In the genomic region with DNA sequence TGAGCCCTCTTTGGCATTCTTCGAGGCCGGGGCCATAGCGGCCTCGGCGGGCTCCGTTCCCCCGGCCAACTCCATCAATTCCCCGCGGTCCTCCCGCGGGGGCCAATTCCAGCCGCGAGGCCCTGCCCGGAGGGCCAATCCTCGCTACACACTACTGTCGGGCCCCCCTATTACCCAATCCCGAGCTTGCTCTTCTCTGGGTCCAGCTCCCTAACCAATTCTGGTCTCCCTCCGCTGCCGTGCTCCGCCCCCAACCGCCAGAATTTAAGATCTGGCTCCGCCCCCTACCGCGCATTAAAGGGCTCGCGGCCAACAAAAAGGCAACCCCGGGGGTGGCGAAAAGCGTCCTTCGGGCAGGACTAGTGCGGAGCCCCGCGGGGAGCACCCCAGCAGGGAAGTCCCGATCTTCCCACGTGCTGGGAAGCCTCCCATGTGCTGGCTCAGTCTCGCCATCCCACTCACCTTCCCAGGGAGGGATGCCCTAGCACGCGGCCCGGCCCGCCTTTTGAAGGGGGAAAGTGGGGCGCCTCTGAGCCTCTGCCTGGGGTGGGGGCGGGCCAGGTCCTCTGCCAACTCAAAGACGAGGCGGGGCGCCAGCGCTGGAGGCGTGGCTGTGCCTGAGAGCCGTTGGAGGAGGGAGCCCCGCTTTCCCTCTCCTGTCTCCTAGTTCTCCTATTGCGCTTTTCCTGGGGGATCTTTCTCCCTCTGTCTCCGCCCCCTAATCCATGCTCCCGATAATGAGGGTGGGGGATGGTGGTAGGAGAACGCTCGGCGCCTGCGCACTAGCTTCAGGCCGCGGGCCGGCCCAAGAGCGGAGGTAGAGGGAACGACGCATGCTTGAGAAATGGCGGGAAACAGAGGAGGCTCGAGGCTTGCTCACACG, we compare ENCODE assay signal across 8 cellular contexts. TPM values are rescaled to one million over a fixed set of nuclear protein-coding genes. Genes with fewer than 3 reads are reported as not detected.
A peak's percentile ranks its signal among the peaks of the same experiment; 100 is the strongest.
DNase-seq lines count a peak whose midpoint lies in the region; ATAC-seq and TF ChIP-seq lines count a peak whose summit lies in the region.

No MANE protein-coding gene starts in this region.

- H3K27me3 ChIP-seq in A673 (replicated peaks; ENCODE audit: insufficient read depth, low read depth, low read length, poor library complexity) (no peaks in the 10 kb centered on the region), duodenal mucosa (ENCODE audit: control insufficient read depth in 1 of 2, insufficient read depth in 2 of 2, low read length in 2 of 2) (no peaks in the 10 kb centered on the region)

- no peak overlapping the region for H3K27ac ChIP-seq in A673 (ENCODE audit: low read depth, low read length, poor library complexity, severe bottlenecking)
- H3K27ac ChIP-seq in duodenal mucosa (ENCODE audit: low read depth, low read length): no peak overlapping the region

- no TSS peak for BruUV-seq in A673 (replicated peaks; lab: Mats Ljungman, UMichigan)

- H3K36me3 ChIP-seq in A673 (ENCODE audit: insufficient read depth, low read length, poor library complexity, severe bottlenecking) (no peaks in the 10 kb centered on the region), duodenal mucosa (ENCODE audit: control insufficient read depth in 1 of 2, insufficient read depth in 2 of 2, low read length in 2 of 2) (no peaks in the 10 kb centered on the region)

- TF ChIP-seq CTCF in A673 (conservative IDR thresholded peaks at IDR 0.05; ENCODE audit: low read depth, low read length): no peak
- no peak for TF ChIP-seq CTCF in lower leg skin (IDR thresholded peaks at IDR 0.05)

- H3K9me3 ChIP-seq in A673 (ENCODE audit: low read depth, low read length, poor library complexity, severe bottlenecking) (no peaks in the 10 kb centered on the region), duodenal mucosa (ENCODE audit: control insufficient read depth in 1 of 2, low read length in 2 of 2) (no peaks in the 10 kb centered on the region)

- POLR2A ChIA-PET in A673 (lab: Charles Lee; ENCODE audit: low non-redundant PET): interaction anchor here (0.5 to 0.6 kb wide), 2 partner anchors 15 to 116 kb away, joined by 4 to 6 read pairs; no protein-coding TSS in a partner anchor
- POLR2A ChIA-PET in activated CD4-positive, alpha-beta memory T cell treated with anti-CD3 and anti-CD28 coated beads for 36 hours (lab: Charles Lee): interaction anchor here (0.7 to 1.4 kb wide), 2 partner anchors 27 kb away, joined by 3 to 6 read pairs; no protein-coding TSS in a partner anchor

- CTCF ChIA-PET in A673 (lab: Charles Lee): interaction anchor here (1.0 to 2.1 kb wide), 2 partner anchors 15 to 17 kb away, joined by 5 to 10 read pairs; no protein-coding TSS in a partner anchor
- CTCF ChIA-PET in activated CD4-positive, alpha-beta memory T cell treated with anti-CD3 and anti-CD28 coated beads for 36 hours (lab: Charles Lee): interaction anchor here (1.0 to 5.2 kb wide), 11 partner anchors 10 to 291 kb away, joined by 3 to 40 read pairs (median 5); a partner anchor contains a TSS

- H3K4me3 Mint-ChIP-seq in activated CD4-positive, alpha-beta memory T cell treated with anti-CD3 and anti-CD28 coated beads for 36 hours: peak overlapping the region; percentile 92

- peak; percentile 69 for ATAC-seq in GM18870 (IDR thresholded peaks at IDR 0.05; ENCODE audit: unreplicated experiment)
- ATAC-seq in HG03097 (IDR thresholded peaks at IDR 0.05; ENCODE audit: low FRiP score, unreplicated experiment): peak; percentile 76

- peaks cover 17% of the 10 kb centered on the region for H3K4me1 ChIP-seq in A673 (ENCODE audit: insufficient read depth, low read length, poor library complexity, severe bottlenecking)
- H3K4me1 ChIP-seq in duodenal mucosa (ENCODE audit: control insufficient read depth in 1 of 2, insufficient read depth in 2 of 2, low read length in 2 of 2): peaks cover 30 to 31% of the 10 kb centered on the region in 2 donors

- no peak for TF ChIP-seq POLR2A in lower leg skin (IDR thresholded peaks at IDR 0.05)

- no peaks in the 10 kb centered on the region for H3K9me3 Mint-ChIP-seq in activated CD4-positive, alpha-beta memory T cell treated with anti-CD3 and anti-CD28 coated beads for 36 hours

- no peaks in the 10 kb centered on the region for H3K36me3 Mint-ChIP-seq in activated CD4-positive, alpha-beta memory T cell treated with anti-CD3 and anti-CD28 coated beads for 36 hours

- H3K4me3 ChIP-seq in A673 (ENCODE audit: low read depth, low read length, poor library complexity, severe bottlenecking) (peak overlapping the region; percentile 54), duodenal mucosa (ENCODE audit: low read depth in 1 of 2, low read length in 2 of 2) (peak overlapping the region; percentile 76 to 95), lower leg skin (ENCODE audit: low read depth, poor library complexity, severe bottlenecking) (peak overlapping the region; percentile 16)

- WGBS in lower leg skin, 2 donors: 6 to 7% methylated on average over 49 to 62 of the region's 65 CpGs

- H3K4me1 Mint-ChIP-seq in activated CD4-positive, alpha-beta memory T cell treated with anti-CD3 and anti-CD28 coated beads for 36 hours (ENCODE audit: low read depth): peaks cover 37% of the 10 kb centered on the region

- no peaks in the 10 kb centered on the region for H3K27me3 Mint-ChIP-seq in activated CD4-positive, alpha-beta memory T cell treated with anti-CD3 and anti-CD28 coated beads for 36 hours

- peak overlapping the region; percentile 48 to 84 for H3K9ac ChIP-seq in duodenal mucosa (ENCODE audit: low read depth in 1 of 2, low read length in 2 of 2)

- peak overlapping the region; percentile 87 for H3K27ac Mint-ChIP-seq in activated CD4-positive, alpha-beta memory T cell treated with anti-CD3 and anti-CD28 coated beads for 36 hours

- DNase-seq in A673 (ENCODE audit: low spot score): peak; percentile 93
- DNase-seq in NCI-H460 (ENCODE audit: extremely low read depth, low read depth): peak; percentile 53
- peak; percentile 97 for DNase-seq in activated CD4-positive, alpha-beta memory T cell treated with anti-CD3 and anti-CD28 coated beads for 36 hours
- peak; percentile 79 to 95 for DNase-seq in lower leg skin (ENCODE audit: low spot score in 2 of 2)
- peak; percentile 93 for DNase-seq in stimulated activated CD4-positive, alpha-beta T cell treated with anti-CD3 and anti-CD28 coated beads, Interleukin-4, amount 100 ng/mL, for 1 hour

- intact Hi-C loops in A673 (cut with micrococcal nuclease; ENCODE audit: unreplicated experiment) (no loop called here), lower leg skin (cut with DNase I; ENCODE audit: low total_unique reads) (no loop called here)
- intact Hi-C loops in activated CD4-positive, alpha-beta memory T cell treated with anti-CD3 and anti-CD28 coated beads for 36 hours (cut with micrococcal nuclease): loop anchor here (1.0 to 5.0 kb wide), 5 partner anchors 17 to 291 kb away; a partner anchor contains a TSS

RNA-seq across cellular contexts. Expression of a gene that starts 3.5 kb away (rescaled TPM):
- 6.8 and 7.6 TPM in 2 replicates for total RNA-seq in A673 (2021)
- 0.87 and 1.5 TPM in 2 replicates for total RNA-seq in NCI-H460 (2014; rRNA removed; shearing (Covaris generic))
- polyA plus RNA-seq in NCI-H460 (2014; cell fraction: nucleus; rRNA removed): 0.14 and 0.16 TPM in 2 replicates
- total RNA-seq in activated CD4-positive, alpha-beta memory T cell treated with anti-CD3 and anti-CD28 coated beads for 36 hours: 10 to 100 TPM; 31.6 to 31.8 TPM
- total RNA-seq in lower leg skin: 10 to 100 TPM; 20.9 to 96.9 (median 55.9) TPM

RNA-seq across cellular contexts. Expression of a gene that starts 19.0 kb away (rescaled TPM):
- not detected in 2 replicates for total RNA-seq in A673 (2021)
- not detected in 2 replicates for total RNA-seq in NCI-H460 (2014; rRNA removed; shearing (Covaris generic))
- not detected in 2 replicates for polyA plus RNA-seq in NCI-H460 (2014; cell fraction: nucleus; rRNA removed)
- total RNA-seq in activated CD4-positive, alpha-beta memory T cell treated with anti-CD3 and anti-CD28 coated beads for 36 hours: not detected
- total RNA-seq in lower leg skin: under 1 TPM in 1 of 4 donors, not detected in 3; 0.69 TPM

RNA-seq across cellular contexts. Expression of a gene that starts 33.6 kb away (rescaled TPM):
- total RNA-seq in A673 (2021): not detected in 2 replicates
- 0.69 and 1.2 TPM in 2 replicates for total RNA-seq in NCI-H460 (2014; rRNA removed; shearing (Covaris generic))
- polyA plus RNA-seq in NCI-H460 (2014; cell fraction: nucleus; rRNA removed): not detected in 2 replicates
- not detected for total RNA-seq in activated CD4-positive, alpha-beta memory T cell treated with anti-CD3 and anti-CD28 coated beads for 36 hours
- total RNA-seq in lower leg skin: 100 to 1,000 TPM; 359 to 606 (median 493) TPM

Comparison
In these comparisons a context has a peak if more than half of its experiments do, and no peak if none do; other contexts are left out.
1. H3K4me3 ChIP-seq: peak in every context shown above with its lines; median percentile 86 in duodenal mucosa; 54 in A673; 16 in lower leg skin.
2. RNA of a gene that starts 33.6 kb away (total RNA-seq): 359 to 606 TPM in lower leg skin; 0.69 to 1.2 TPM in NCI-H460, not detected in activated CD4-positive, alpha-beta memory T cell treated with anti-CD3 and anti-CD28 coated beads for 36 hours and not detected in A673; every median in the first group is over 100 times any median in the second.
3. Peak in every context shown above with its lines, with median percentiles within 50 percentile points of each other: DNase-seq.